ENCODE assay signal across 21 cellular contexts in the genomic region with DNA sequence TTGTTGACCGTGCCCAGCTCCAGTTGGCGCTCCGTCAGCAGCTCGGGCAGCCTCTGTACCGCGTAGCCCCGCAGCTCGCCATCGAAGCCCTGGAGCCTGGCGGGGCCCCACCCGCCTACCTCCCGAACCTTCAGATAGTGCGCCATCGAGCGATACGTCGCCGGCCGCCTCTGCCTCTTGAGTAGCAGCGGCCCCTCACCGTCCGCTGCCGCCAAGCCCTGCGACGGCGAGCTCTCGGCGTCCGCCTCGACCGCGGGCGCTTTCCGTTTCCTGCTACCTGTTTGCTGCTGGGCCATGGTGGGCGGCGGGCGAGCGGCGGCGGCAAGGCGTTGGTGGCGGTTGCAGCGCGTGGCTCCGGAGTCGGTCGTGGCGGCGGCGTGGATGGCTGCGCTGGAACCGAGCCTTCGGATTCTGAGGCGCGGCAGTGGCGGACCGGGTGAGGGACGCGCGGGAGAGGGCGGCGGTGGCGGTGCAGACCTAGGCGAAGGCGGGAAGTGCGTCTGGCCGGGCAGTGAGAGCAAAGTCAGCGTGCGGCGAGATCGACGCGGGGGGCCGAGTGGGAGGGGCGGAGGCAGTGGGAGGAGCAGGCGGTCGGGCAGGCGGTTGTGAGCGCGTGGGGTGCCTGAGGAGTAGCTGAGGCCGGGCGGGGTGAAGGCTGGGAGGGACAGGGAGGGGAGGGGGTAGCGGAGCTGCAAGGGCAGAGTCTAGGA. TPM values are rescaled to one million over a fixed set of nuclear protein-coding genes. Genes with fewer than 3 reads are reported as not detected.
DNase-seq lines count a peak whose midpoint lies in the region; ATAC-seq and TF ChIP-seq lines count a peak whose summit lies in the region.
"Had no signal": no experiment of that assay in that cellular context is flagged by ENCODE, and none has a peak within 500 bp of the region (broad histone marks: within the 10 kb centered on the region; RNA-seq: fewer than 3 reads in every experiment).

Gene DCAF12L1, minus strand, starts transcription at position 502 of the 710 bp plus-strand sequence. Its CDS starts 206 bp downstream, at position 296.

- in situ Hi-C loops in mammary epithelial cell (cut with MboI; ENCODE audit: low sequenced_read_pairs in 2 of 2) = no loop called here

- no peaks in the 10 kb centered on the region for H3K36me3 Mint-ChIP-seq in glutamatergic neuron (ENCODE audit: unreplicated experiment)
- H3K36me3 Mint-ChIP-seq in mesothelial cell of epicardium = peaks cover 2% of the 10 kb centered on the region
- no peaks in the 10 kb centered on the region for H3K36me3 Mint-ChIP-seq in activated T-cell treated with anti-CD3 and anti-CD28 coated beads, Interleukin-2, amount 50 U/mL, for 4 hours (ENCODE audit: insufficient read depth)
- H3K36me3 Mint-ChIP-seq: CD14-positive monocyte had no signal

- H3K4me3 Mint-ChIP-seq in glutamatergic neuron (ENCODE audit: unreplicated experiment) (peak within 1 kb of the TSS; percentile 38), mesothelial cell of epicardium (peak within 1 kb of the TSS; percentile 56)
- H3K4me3 Mint-ChIP-seq in activated T-cell treated with anti-CD3 and anti-CD28 coated beads, Interleukin-2, amount 50 U/mL, for 4 hours = no peak within 1 kb of the TSS
- H3K4me3 Mint-ChIP-seq: activated CD4-positive, alpha-beta T cell treated with anti-CD3 and anti-CD28 coated beads for 36 hours; CD14-positive monocyte; stimulated activated naive CD8-positive, alpha-beta T cell treated with anti-CD3 and anti-CD28 coated beads, Interleukin-15, Interleukin-2, amounts not matched to agents 100 ng/mL and 50 ng/mL, for 24 hours; T-helper 2 cell treated with Interferon-gamma antibody and Interleukin-4, amounts not matched to agents 5 μg/mL and 100 μg/mL, for 36 hours had no signal

- H3K4me1 Mint-ChIP-seq in glutamatergic neuron (ENCODE audit: low read depth, unreplicated experiment) (no peaks in the 10 kb centered on the region), mesothelial cell of epicardium (no peaks in the 10 kb centered on the region)
- H3K4me1 Mint-ChIP-seq in activated T-cell treated with anti-CD3 and anti-CD28 coated beads, Interleukin-2, amount 50 U/mL, for 4 hours (ENCODE audit: low read depth) = no peaks in the 10 kb centered on the region
- H3K4me1 Mint-ChIP-seq: activated CD4-positive, alpha-beta T cell treated with anti-CD3 and anti-CD28 coated beads for 36 hours; CD14-positive monocyte had no signal

- H3K9me3 ChIP-seq in breast epithelium (no peaks in the 10 kb centered on the region), mammary epithelial cell (replicated peaks; ENCODE audit: insufficient read depth, low read length) (peaks cover 16% of the 10 kb centered on the region), thyroid gland (no peaks in the 10 kb centered on the region)
- H3K9me3 ChIP-seq: HAP-1 had no signal

- intact Hi-C loops in breast epithelium (cut with DNase I; ENCODE audit: low total_unique reads) (no loop called here), mammary epithelial cell (cut with micrococcal nuclease) (no loop called here), thyroid gland (cut with DNase I) (no loop called here)

- no peaks in the 10 kb centered on the region for H3K79me2 ChIP-seq in mammary epithelial cell (ENCODE audit: insufficient read depth, low read length)

- H3K27ac Mint-ChIP-seq in glutamatergic neuron (ENCODE audit: unreplicated experiment) = no peak within 1 kb of the TSS
- no peak within 1 kb of the TSS for H3K27ac Mint-ChIP-seq in mesothelial cell of epicardium
- H3K27ac Mint-ChIP-seq: activated CD4-positive, alpha-beta T cell treated with anti-CD3 and anti-CD28 coated beads for 36 hours; CD14-positive monocyte; stimulated activated naive CD8-positive, alpha-beta T cell treated with anti-CD3 and anti-CD28 coated beads, Interleukin-15, Interleukin-2, amounts not matched to agents 100 ng/mL and 50 ng/mL, for 24 hours; T-helper 2 cell treated with Interferon-gamma antibody and Interleukin-4, amounts not matched to agents 5 μg/mL and 100 μg/mL, for 36 hours had no signal

- BruUV-seq in mammary epithelial cell (replicated peaks; lab: Mats Ljungman, UMichigan) = no TSS peak

- peaks cover 3% of the 10 kb centered on the region for H3K9me3 Mint-ChIP-seq in glutamatergic neuron (ENCODE audit: unreplicated experiment)
- peaks cover 27% of the 10 kb centered on the region for H3K9me3 Mint-ChIP-seq in mesothelial cell of epicardium
- H3K9me3 Mint-ChIP-seq in activated T-cell treated with anti-CD3 and anti-CD28 coated beads, Interleukin-2, amount 50 U/mL, for 4 hours = no peaks in the 10 kb centered on the region
- H3K9me3 Mint-ChIP-seq: stimulated activated naive CD8-positive, alpha-beta T cell treated with anti-CD3 and anti-CD28 coated beads, Interleukin-15, Interleukin-2, amounts not matched to agents 100 ng/mL and 50 ng/mL, for 24 hours had no signal

- H3K9ac ChIP-seq in mammary epithelial cell (ENCODE audit: insufficient read depth, low read length) = no peak within 1 kb of the TSS

- CTCF ChIA-PET in mammary epithelial cell (lab: Charles Lee; ENCODE audit: low non-redundant PET) = no interaction called here

- H3K27me3 Mint-ChIP-seq in glutamatergic neuron (ENCODE audit: unreplicated experiment) (peaks cover 3% of the 10 kb centered on the region), mesothelial cell of epicardium (ENCODE audit: low read depth) (peaks cover 53% of the 10 kb centered on the region)
- H3K27me3 Mint-ChIP-seq in activated T-cell treated with anti-CD3 and anti-CD28 coated beads, Interleukin-2, amount 50 U/mL, for 4 hours (ENCODE audit: low read depth) = no peaks in the 10 kb centered on the region
- H3K27me3 Mint-ChIP-seq: activated CD4-positive, alpha-beta T cell treated with anti-CD3 and anti-CD28 coated beads for 36 hours; stimulated activated naive CD8-positive, alpha-beta T cell treated with anti-CD3 and anti-CD28 coated beads, Interleukin-15, Interleukin-2, amounts not matched to agents 100 ng/mL and 50 ng/mL, for 24 hours had no signal

- TF ChIP-seq POLR2A in breast epithelium (IDR thresholded peaks at IDR 0.05) = no peak
- no peak for TF ChIP-seq POLR2A in thyroid gland (IDR thresholded peaks at IDR 0.05)

- H3K4me1 ChIP-seq in breast epithelium = no peaks in the 10 kb centered on the region
- no peaks in the 10 kb centered on the region for H3K4me1 ChIP-seq in mammary epithelial cell (ENCODE audit: insufficient read depth, low read length)
- no peaks in the 10 kb centered on the region for H3K4me1 ChIP-seq in thyroid gland
- H3K4me1 ChIP-seq: HAP-1 had no signal

- H3K27ac ChIP-seq in breast epithelium = no peak within 1 kb of the TSS
- H3K27ac ChIP-seq in mammary epithelial cell (ENCODE audit: insufficient read depth, low read depth, low read length) = no peak within 1 kb of the TSS
- no peak within 1 kb of the TSS for H3K27ac ChIP-seq in thyroid gland

- dilution Hi-C loops in mammary epithelial cell (cut with HindIII; ENCODE audit: low sequenced_read_pairs) = no loop called here

- DNase-seq in breast epithelium (ENCODE audit: low spot score in 2 of 2) = no peak
- DNase-seq in mammary epithelial cell = no peak
- peak; percentile 45 for DNase-seq in glutamatergic neuron
- peak in 1 of 2 experiments; percentile 43 for DNase-seq in mesothelial cell of epicardium (ENCODE audit: low spot score in 2 of 2, unreplicated experiment in 2 of 2)
- peak; percentile 47 to 50 for DNase-seq in thyroid gland
- DNase-seq in activated T-cell treated with anti-CD3 and anti-CD28 coated beads, Interleukin-2, amount 50 U/mL, for 4 hours = no peak
- DNase-seq in NCI-H2081 treated with DMSO at 0.1 percent for 48 hours (lab: John Stamatoyannopoulos, UW) = no peak
- DNase-seq: activated CD4-positive, alpha-beta T cell treated with anti-CD3 and anti-CD28 coated beads for 36 hours; activated T-cell treated with anti-CD3 and anti-CD28 coated beads, Interleukin-2, amount 50 U/mL, for 1 hour; DND-41; NCI-H1092; SIG-M5 had no signal

- H3K4me3 ChIP-seq in breast epithelium (peak within 1 kb of the TSS; percentile 1 to 25 (median 13)), mammary epithelial cell (replicated peaks in 1 of 3; ENCODE audit: insufficient read depth in 1 of 3, low read depth in 2 of 3, low read length in 3 of 3) (no peak within 1 kb of the TSS), thyroid gland (replicated peaks in 1 of 3) (no peak within 1 kb of the TSS)
- H3K4me3 ChIP-seq: HAP-1 had no signal

- H3K36me3 ChIP-seq in breast epithelium = no peaks in the 10 kb centered on the region
- H3K36me3 ChIP-seq in mammary epithelial cell (ENCODE audit: insufficient read depth, low read length) = no peaks in the 10 kb centered on the region
- no peaks in the 10 kb centered on the region for H3K36me3 ChIP-seq in thyroid gland
- H3K36me3 ChIP-seq: HAP-1 had no signal

- no peak for ATAC-seq in GM19328 (IDR thresholded peaks at IDR 0.05; ENCODE audit: unreplicated experiment)
- ATAC-seq in activated T-cell treated with anti-CD3 and anti-CD28 coated beads, Interleukin-2, amount 50 U/mL, for 4 hours = no peak
- ATAC-seq: activated CD4-positive, alpha-beta T cell treated with anti-CD3 and anti-CD28 coated beads for 36 hours had no signal

- H3K27me3 ChIP-seq in breast epithelium = peaks cover 0 to 14% of the 10 kb centered on the region in 2 donors
- H3K27me3 ChIP-seq in mammary epithelial cell (ENCODE audit: insufficient read depth, low read length) = no peaks in the 10 kb centered on the region
- no peaks in the 10 kb centered on the region for H3K27me3 ChIP-seq in thyroid gland

- H3K4me2 ChIP-seq in mammary epithelial cell (ENCODE audit: insufficient read depth, low read depth, low read length) = no peak within 1 kb of the TSS

- 37% methylated on average over 16 of the region's 83 CpGs for WGBS in mammary epithelial cell (ENCODE audit: low coverage, missing lambda C conversion rate)
- 10% methylated on average over 7 of the region's 83 CpGs; no CpG with 5 or more reads in 1 of the 2 donors for WGBS in thyroid gland, 2 donors

- TF ChIP-seq CTCF in breast epithelium (IDR thresholded peaks at IDR 0.05) = no peak
- TF ChIP-seq CTCF in mammary epithelial cell (conservative IDR thresholded peaks at IDR 0.05 in 1 of 2, IDR thresholded peaks at IDR 0.05 in 1 of 2; ENCODE audit: extremely low read depth in 1 of 2, insufficient read depth in 1 of 2, low read depth in 1 of 2, low read length in 2 of 2) = no peak
- TF ChIP-seq CTCF in glutamatergic neuron (IDR thresholded peaks at IDR 0.05; ENCODE audit: partially characterized antibody, unreplicated experiment) = no peak
- TF ChIP-seq CTCF in mesothelial cell of epicardium (IDR thresholded peaks at IDR 0.05; ENCODE audit: unreplicated experiment) = no peak
- TF ChIP-seq CTCF in thyroid gland (IDR thresholded peaks at IDR 0.05) = no peak

- no peaks in the 10 kb centered on the region for H4K20me1 ChIP-seq in mammary epithelial cell (ENCODE audit: insufficient read depth, low read length)

- H2AFZ ChIP-seq in mammary epithelial cell (ENCODE audit: low read depth, low read length) = no peak within 1 kb of the TSS

RNA-seq across cellular contexts. Expression of gene DCAF12L1, which starts in this region (rescaled TPM):
- total RNA-seq in breast epithelium = not detected
- total RNA-seq in mammary epithelial cell = not detected
- not detected for polyA plus RNA-seq in mammary epithelial cell
- not detected for polyA minus RNA-seq in mammary epithelial cell
- 0.12 TPM for total RNA-seq in glutamatergic neuron (ENCODE audit: unreplicated experiment)
- 0.07 to 0.22 TPM (median 0.11 TPM) in 3 replicates for total RNA-seq in mesothelial cell of epicardium
- total RNA-seq in thyroid gland = 1 to 10 TPM in 1 of 4 donors, under 1 TPM in 3; 0.27 to 2.3 (median 0.75) TPM
- total RNA-seq in activated T-cell treated with anti-CD3 and anti-CD28 coated beads, Interleukin-2, amount 50 U/mL, for 4 hours = not detected
- total RNA-seq: A172; activated CD4-positive, alpha-beta T cell treated with anti-CD3 and anti-CD28 coated beads for 36 hours; mesenteric fat pad; omental fat pad had no signal
- polyA plus RNA-seq: CD14-positive monocyte, esophagus had no signal

Comparison
In these comparisons a context has a peak if more than half of its experiments do, and no peak if none do; other contexts are left out.
1. H3K4me3 ChIP-seq: peak in breast epithelium (3 of 3); none in mammary epithelial cell (0 of 3) and thyroid gland (0 of 3).
2. Peak in DNase-seq in glutamatergic neuron; RNA of the gene not detected or under 1 TPM.
3. DNase-seq: peak in thyroid gland (2 of 2); none in breast epithelium (0 of 2), mammary epithelial cell (single experiment), activated T-cell treated with anti-CD3 and anti-CD28 coated beads, Interleukin-2, amount 50 U/mL, for 4 hours (single experiment) and NCI-H2081 treated with DMSO at 0.1 percent for 48 hours (single experiment).